Comparison of ENCODE assay signal across 1 cellular context in genomic region chr2:105546623-105546964, GRCh38.
TF ChIP-seq lines count a peak whose summit lies in the region.

No MANE protein-coding gene starts in this region.

TF ChIP-seq in HepG2, 621 proteins besides CTCF, POLR2A, EP300 and RAD21 (continued from another document):
- TF ChIP-seq, protein P1, sequence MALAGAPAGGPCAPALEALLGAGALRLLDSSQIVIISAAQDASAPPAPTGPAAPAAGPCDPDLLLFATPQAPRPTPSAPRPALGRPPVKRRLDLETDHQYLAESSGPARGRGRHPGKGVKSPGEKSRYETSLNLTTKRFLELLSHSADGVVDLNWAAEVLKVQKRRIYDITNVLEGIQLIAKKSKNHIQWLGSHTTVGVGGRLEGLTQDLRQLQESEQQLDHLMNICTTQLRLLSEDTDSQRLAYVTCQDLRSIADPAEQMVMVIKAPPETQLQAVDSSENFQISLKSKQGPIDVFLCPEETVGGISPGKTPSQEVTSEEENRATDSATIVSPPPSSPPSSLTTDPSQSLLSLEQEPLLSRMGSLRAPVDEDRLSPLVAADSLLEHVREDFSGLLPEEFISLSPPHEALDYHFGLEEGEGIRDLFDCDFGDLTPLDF (CRISPR knock-in tag; IDR thresholded peaks at IDR 0.05), result no peak
- TF ChIP-seq SYNCRIP (IDR thresholded peaks at IDR 0.05; ENCODE audit: insufficient read depth, low read depth, low read length), result no peak
- no peak for TF ChIP-seq REPIN1 (CRISPR knock-in tag; IDR thresholded peaks at IDR 0.05; ENCODE audit: borderline replicate concordance, low read depth)
